1 cellular context compared by ENCODE assay signal in the genomic region with DNA sequence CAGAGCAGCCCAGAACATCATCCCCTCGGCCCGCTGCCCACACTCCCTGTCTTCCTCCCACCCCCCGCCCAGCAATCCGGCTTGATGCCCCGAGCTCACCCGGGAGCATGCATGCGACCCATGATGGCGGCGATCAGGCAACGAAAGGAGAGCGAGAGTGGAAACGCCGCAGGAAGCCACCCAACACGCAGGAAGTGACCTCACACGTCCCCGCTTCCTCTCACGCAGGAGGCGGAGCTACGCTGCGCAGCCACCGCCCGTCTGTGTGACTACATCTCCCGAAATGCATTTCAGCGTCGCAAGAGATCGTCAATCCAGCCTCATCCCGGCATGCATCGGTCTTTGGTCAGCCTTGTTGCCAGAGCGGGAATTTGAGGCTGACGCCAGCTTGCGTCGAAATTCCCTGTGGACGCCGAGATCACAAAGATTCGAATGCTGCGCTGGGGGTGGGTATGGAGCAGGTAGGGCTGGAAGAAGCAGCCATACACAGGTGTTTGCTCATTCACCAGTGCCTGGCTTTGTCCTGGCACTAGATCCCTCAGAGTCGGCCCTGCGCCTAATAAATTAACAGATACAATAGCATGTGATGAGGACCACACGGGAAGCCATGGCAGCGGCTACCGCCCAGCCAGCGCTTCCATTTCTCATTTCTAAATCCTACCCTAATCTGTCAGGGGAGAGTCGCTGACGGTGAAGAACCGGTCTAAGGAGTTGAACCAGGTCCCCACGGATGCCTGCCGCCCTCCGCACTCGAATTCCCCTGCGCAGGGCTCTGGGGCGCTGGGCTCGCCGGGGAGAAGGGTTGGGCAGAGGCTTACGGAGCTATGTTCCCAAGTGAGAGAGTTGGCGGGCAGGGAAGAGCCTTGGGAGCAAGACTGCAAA.
TF ChIP-seq lines count a peak whose summit lies in the region.

A gene (minus strand): TSS at position 148 of the 882 bp plus-strand sequence. CDS start 26 bp downstream, at position 122.

TF ChIP-seq in HepG2, 621 proteins besides CTCF, POLR2A, EP300 and RAD21 (continued from another document):
- TF ChIP-seq, protein P1, sequence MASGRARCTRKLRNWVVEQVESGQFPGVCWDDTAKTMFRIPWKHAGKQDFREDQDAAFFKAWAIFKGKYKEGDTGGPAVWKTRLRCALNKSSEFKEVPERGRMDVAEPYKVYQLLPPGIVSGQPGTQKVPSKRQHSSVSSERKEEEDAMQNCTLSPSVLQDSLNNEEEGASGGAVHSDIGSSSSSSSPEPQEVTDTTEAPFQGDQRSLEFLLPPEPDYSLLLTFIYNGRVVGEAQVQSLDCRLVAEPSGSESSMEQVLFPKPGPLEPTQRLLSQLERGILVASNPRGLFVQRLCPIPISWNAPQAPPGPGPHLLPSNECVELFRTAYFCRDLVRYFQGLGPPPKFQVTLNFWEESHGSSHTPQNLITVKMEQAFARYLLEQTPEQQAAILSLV (CRISPR knock-in tag; IDR thresholded peaks at IDR 0.05; ENCODE audit: borderline replicate concordance), result peak; percentile 93; the same call in 1 of the 2 replicates
- TF ChIP-seq, protein P2, sequence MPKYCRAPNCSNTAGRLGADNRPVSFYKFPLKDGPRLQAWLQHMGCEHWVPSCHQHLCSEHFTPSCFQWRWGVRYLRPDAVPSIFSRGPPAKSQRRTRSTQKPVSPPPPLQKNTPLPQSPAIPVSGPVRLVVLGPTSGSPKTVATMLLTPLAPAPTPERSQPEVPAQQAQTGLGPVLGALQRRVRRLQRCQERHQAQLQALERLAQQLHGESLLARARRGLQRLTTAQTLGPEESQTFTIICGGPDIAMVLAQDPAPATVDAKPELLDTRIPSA (CRISPR knock-in tag; IDR thresholded peaks at IDR 0.05; ENCODE audit: borderline replicate concordance), result no peak; the same call in 1 of the 2 replicates
- TF ChIP-seq PAF1 (CRISPR knock-in tag; IDR thresholded peaks at IDR 0.05) (no peak), ZNF761 (CRISPR knock-in tag; conservative IDR thresholded peaks at IDR 0.05) (peak; percentile 82; the same call in 1 of the 2 replicates), ZNF589 (CRISPR knock-in tag; conservative IDR thresholded peaks at IDR 0.05) (no peak; the same call in none of the 2 replicates), ZNF780A (CRISPR knock-in tag; IDR thresholded peaks at IDR 0.05) (peak; percentile 78; the same call in 1 of the 2 replicates), TBX3 (IDR thresholded peaks at IDR 0.05; ENCODE audit: borderline replicate concordance) (no peak), DNMT1 (CRISPR knock-in tag; IDR thresholded peaks at IDR 0.05) (0 out of 2 replicates have a peak, but pooled peaks have one; percentile 30), ZNF556 (CRISPR knock-in tag; IDR thresholded peaks at IDR 0.05; ENCODE audit: borderline replicate concordance) (peak; percentile 85; the same call in 1 of the 2 replicates), NAIF1 (CRISPR knock-in tag; IDR thresholded peaks at IDR 0.05; ENCODE audit: borderline replicate concordance) (no peak), GTF2F1 (IDR thresholded peaks at IDR 0.05; ENCODE audit: low read length) (no peak; the same call in 1 of the 2 replicates), NCOA2 (CRISPR knock-in tag; IDR thresholded peaks at IDR 0.05) (no peak), CBX1 (IDR thresholded peaks at IDR 0.05; ENCODE audit: low read depth) (peak; percentile 77), ZNF614 (CRISPR knock-in tag; IDR thresholded peaks at IDR 0.05; ENCODE audit: borderline replicate concordance) (peak; percentile 72; the same call in 1 of the 2 replicates), ZNF354B (CRISPR knock-in tag; IDR thresholded peaks at IDR 0.05) (peak; percentile 80; the same call in 1 of the 2 replicates), HNRNPUL1 (IDR thresholded peaks at IDR 0.05; ENCODE audit: low read depth, low read length) (no peak), MEF2D (CRISPR knock-in tag; IDR thresholded peaks at IDR 0.05) (peak; percentile 71; the same call in 1 of the 2 replicates), XRCC5 (optimal IDR thresholded peaks at IDR 0.05; ENCODE audit: low read length) (no peak)
- TF ChIP-seq, protein P3, sequence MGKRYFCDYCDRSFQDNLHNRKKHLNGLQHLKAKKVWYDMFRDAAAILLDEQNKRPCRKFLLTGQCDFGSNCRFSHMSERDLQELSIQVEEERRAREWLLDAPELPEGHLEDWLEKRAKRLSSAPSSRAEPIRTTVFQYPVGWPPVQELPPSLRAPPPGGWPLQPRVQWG (CRISPR knock-in tag; IDR thresholded peaks at IDR 0.05; ENCODE audit: borderline replicate concordance, low read depth), result no peak
- TF ChIP-seq, protein P4, sequence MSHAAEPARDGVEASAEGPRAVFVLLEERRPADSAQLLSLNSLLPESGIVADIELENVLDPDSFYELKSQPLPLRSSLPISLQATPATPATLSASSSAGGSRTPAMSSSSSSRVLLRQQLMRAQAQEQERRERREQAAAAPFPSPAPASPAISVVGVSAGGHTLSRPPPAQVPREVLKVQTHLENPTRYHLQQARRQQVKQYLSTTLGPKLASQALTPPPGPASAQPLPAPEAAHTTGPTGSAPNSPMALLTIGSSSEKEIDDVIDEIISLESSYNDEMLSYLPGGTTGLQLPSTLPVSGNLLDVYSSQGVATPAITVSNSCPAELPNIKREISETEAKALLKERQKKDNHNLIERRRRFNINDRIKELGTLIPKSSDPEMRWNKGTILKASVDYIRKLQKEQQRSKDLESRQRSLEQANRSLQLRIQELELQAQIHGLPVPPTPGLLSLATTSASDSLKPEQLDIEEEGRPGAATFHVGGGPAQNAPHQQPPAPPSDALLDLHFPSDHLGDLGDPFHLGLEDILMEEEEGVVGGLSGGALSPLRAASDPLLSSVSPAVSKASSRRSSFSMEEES (CRISPR knock-in tag; IDR thresholded peaks at IDR 0.05), result peak; percentile 63
- TF ChIP-seq, protein P5, sequence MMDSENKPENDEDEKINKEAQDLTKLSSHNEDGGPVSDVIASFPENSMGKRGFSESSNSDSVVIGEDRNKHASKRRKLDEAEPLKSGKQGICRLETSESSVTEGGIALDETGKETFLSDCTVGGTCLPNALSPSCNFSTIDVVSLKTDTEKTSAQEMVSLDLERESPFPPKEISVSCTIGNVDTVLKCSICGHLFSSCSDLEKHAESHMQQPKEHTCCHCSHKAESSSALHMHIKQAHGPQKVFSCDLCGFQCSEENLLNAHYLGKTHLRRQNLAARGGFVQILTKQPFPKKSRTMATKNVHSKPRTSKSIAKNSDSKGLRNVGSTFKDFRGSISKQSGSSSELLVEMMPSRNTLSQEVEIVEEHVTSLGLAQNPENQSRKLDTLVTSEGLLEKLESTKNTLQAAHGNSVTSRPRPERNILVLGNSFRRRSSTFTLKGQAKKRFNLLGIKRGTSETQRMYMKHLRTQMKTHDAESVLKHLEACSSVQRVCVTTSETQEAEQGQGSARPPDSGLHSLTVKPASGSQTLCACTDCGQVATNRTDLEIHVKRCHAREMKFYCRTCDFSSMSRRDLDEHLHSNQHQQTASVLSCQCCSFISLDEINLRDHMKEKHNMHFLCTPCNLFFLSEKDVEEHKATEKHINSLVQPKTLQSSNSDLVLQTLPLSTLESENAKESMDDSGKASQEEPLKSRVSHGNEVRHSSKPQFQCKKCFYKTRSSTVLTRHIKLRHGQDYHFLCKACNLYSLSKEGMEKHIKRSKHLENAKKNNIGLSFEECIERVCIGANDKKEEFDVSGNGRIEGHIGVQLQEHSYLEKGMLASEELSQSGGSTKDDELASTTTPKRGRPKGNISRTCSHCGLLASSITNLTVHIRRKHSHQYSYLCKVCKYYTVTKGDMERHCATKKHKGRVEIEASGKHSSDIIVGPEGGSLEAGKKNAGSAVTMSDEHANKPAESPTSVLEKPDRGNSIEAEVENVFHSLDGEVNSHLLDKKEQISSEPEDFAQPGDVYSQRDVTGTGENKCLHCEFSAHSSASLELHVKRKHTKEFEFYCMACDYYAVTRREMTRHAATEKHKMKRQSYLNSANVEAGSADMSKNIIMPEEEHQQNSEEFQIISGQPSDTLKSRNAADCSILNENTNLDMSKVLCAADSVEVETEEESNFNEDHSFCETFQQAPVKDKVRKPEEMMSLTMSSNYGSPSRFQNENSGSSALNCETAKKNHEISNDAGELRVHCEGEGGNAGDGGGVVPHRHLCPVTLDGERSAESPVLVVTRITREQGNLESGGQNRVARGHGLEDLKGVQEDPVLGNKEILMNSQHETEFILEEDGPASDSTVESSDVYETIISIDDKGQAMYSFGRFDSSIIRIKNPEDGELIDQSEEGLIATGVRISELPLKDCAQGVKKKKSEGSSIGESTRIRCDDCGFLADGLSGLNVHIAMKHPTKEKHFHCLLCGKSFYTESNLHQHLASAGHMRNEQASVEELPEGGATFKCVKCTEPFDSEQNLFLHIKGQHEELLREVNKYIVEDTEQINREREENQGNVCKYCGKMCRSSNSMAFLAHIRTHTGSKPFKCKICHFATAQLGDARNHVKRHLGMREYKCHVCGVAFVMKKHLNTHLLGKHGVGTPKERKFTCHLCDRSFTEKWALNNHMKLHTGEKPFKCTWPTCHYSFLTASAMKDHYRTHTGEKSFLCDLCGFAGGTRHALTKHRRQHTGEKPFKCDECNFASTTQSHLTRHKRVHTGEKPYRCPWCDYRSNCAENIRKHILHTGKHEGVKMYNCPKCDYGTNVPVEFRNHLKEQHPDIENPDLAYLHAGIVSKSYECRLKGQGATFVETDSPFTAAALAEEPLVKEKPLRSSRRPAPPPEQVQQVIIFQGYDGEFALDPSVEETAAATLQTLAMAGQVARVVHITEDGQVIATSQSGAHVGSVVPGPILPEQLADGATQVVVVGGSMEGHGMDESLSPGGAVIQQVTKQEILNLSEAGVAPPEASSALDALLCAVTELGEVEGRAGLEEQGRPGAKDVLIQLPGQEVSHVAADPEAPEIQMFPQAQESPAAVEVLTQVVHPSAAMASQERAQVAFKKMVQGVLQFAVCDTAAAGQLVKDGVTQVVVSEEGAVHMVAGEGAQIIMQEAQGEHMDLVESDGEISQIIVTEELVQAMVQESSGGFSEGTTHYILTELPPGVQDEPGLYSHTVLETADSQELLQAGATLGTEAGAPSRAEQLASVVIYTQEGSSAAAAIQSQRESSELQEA (CRISPR knock-in tag; IDR thresholded peaks at IDR 0.05; ENCODE audit: not compliant biosample characterization), result no peak
